9 cellular contexts compared by ENCODE assay signal in genomic region chr2:98768765-98769476, GRCh38. TPM values are rescaled to one million over a fixed set of nuclear protein-coding genes. Genes with fewer than 3 reads are reported as not detected.
DNase-seq lines count a peak whose midpoint lies in the region; ATAC-seq and TF ChIP-seq lines count a peak whose summit lies in the region.
"Had no signal": no experiment of that assay in that cellular context is flagged by ENCODE, and none has a peak within 500 bp of the region (broad histone marks: within the 10 kb centered on the region; RNA-seq: fewer than 3 reads in every experiment).

No MANE protein-coding gene starts in this region.

- no peaks in the 10 kb centered on the region for H3K27me3 Mint-ChIP-seq in activated CD4-positive, alpha-beta T cell treated with anti-CD3 and anti-CD28 coated beads, Interleukin-2, amount 10 ng/mL, durations not matched to agents 7 days and 5 days

- no peaks in the 10 kb centered on the region; the same call in 1 of the 2 replicates for H3K4me1 ChIP-seq in Panc1 (ENCODE audit: control insufficient read depth, insufficient read depth, low read length)
- peaks cover 16 to 84% (median 46%) of the 10 kb centered on the region in 6 donors for H3K4me1 ChIP-seq in spleen
- no peaks in the 10 kb centered on the region for H3K4me1 ChIP-seq in BE2C
- H3K4me1 ChIP-seq: psoas muscle had no signal

- H3K27ac Mint-ChIP-seq in activated CD4-positive, alpha-beta T cell treated with anti-CD3 and anti-CD28 coated beads, Interleukin-2, amount 10 ng/mL, durations not matched to agents 7 days and 5 days, result peak overlapping the region; percentile 71

- WGBS in spleen, 5 donors, result 58 to 71% (median 63%) methylated on average over 7 to 10 of the region's 10 CpGs

- H3K9me3 Mint-ChIP-seq in activated CD4-positive, alpha-beta T cell treated with anti-CD3 and anti-CD28 coated beads, Interleukin-2, amount 10 ng/mL, durations not matched to agents 7 days and 5 days, result no peaks in the 10 kb centered on the region

- no peak overlapping the region for H3K4me3 ChIP-seq in Panc1 (ENCODE audit: low read depth in 2 of 2, low read length in 2 of 2)
- H3K4me3 ChIP-seq in spleen, result no peak overlapping the region
- no peak overlapping the region for H3K4me3 ChIP-seq in BE2C (ENCODE audit: low read depth, low read length)
- H3K4me3 ChIP-seq: psoas muscle had no signal

- ATAC-seq in Panc1, result peak; percentile 32; the same call in 1 of the 2 replicates
- ATAC-seq in HG02588 (IDR thresholded peaks at IDR 0.05; ENCODE audit: unreplicated experiment), result no peak
- ATAC-seq: psoas muscle had no signal

- no peaks in the 10 kb centered on the region for H3K9me3 ChIP-seq in Panc1 (ENCODE audit: control insufficient read depth, insufficient read depth, low read depth, low read length)
- no peaks in the 10 kb centered on the region for H3K9me3 ChIP-seq in spleen
- no peaks in the 10 kb centered on the region for H3K9me3 ChIP-seq in BE2C
- H3K9me3 ChIP-seq: psoas muscle had no signal

- no peak for DNase-seq in activated CD4-positive, alpha-beta T cell treated with anti-CD3 and anti-CD28 coated beads, Interleukin-2, amount 10 ng/mL, durations not matched to agents 7 days and 5 days
- DNase-seq in activated CD4-positive, alpha-beta T cell treated with anti-CD3 and anti-CD28 coated beads for 1 hour, result no peak
- DNase-seq in Panc1 (ENCODE audit: low read depth, low spot score) (no peak), dermis blood vessel endothelial cell (peak; percentile 80), spleen (peak; percentile 67), BE2C (no peak)
- DNase-seq in stimulated activated CD4-positive, alpha-beta T cell treated with anti-CD3 and anti-CD28 coated beads, Interleukin-2, amount 100 ng/mL, for 24 hours, result no peak
- DNase-seq: psoas muscle had no signal

- BruUV-seq in Panc1 (replicated peaks; lab: Mats Ljungman, UMichigan), result no TSS peak

- no peak for TF ChIP-seq POLR2A in spleen (IDR thresholded peaks at IDR 0.05)

- CTCF ChIA-PET in activated CD4-positive, alpha-beta T cell treated with anti-CD3 and anti-CD28 coated beads, Interleukin-2, amount 10 ng/mL, durations not matched to agents 7 days and 5 days (lab: Charles Lee), result interaction anchor here (1.6 kb wide), 1 partner anchor 19 kb away, joined by 3 read pairs; no protein-coding TSS in a partner anchor
- CTCF ChIA-PET in Panc1 (lab: Charles Lee), result no interaction called here

- POLR2A ChIA-PET in activated CD4-positive, alpha-beta T cell treated with anti-CD3 and anti-CD28 coated beads, Interleukin-2, amount 10 ng/mL, durations not matched to agents 7 days and 5 days (lab: Charles Lee), result interaction anchor here (0.9 kb wide), 3 partner anchors 7 to 119 kb away, joined by 3 read pairs; no protein-coding TSS in a partner anchor
- POLR2A ChIA-PET in Panc1 (lab: Charles Lee), result no interaction called here

- H3K36me3 Mint-ChIP-seq in activated CD4-positive, alpha-beta T cell treated with anti-CD3 and anti-CD28 coated beads, Interleukin-2, amount 10 ng/mL, durations not matched to agents 7 days and 5 days (ENCODE audit: low read depth), result peaks cover 36% of the 10 kb centered on the region

- peaks cover 83% of the 10 kb centered on the region for H3K4me1 Mint-ChIP-seq in activated CD4-positive, alpha-beta T cell treated with anti-CD3 and anti-CD28 coated beads, Interleukin-2, amount 10 ng/mL, durations not matched to agents 7 days and 5 days

- H3K27ac ChIP-seq in Panc1 (ENCODE audit: low read length) (no peak overlapping the region), spleen (peak overlapping the region in 5 of 8 donors; percentile 21 to 86 (median 41))
- H3K27ac ChIP-seq: psoas muscle had no signal

- TF ChIP-seq CTCF in Panc1 (IDR thresholded peaks at IDR 0.05) (no peak), spleen (IDR thresholded peaks at IDR 0.05 in 8 of 11, conservative IDR thresholded peaks at IDR 0.05 in 3 of 11) (no peak), BE2C (IDR thresholded peaks at IDR 0.05; ENCODE audit: low read depth, low read length) (no peak)

- H3K36me3 ChIP-seq in Panc1 (ENCODE audit: control insufficient read depth, insufficient read depth, low read length) (no peaks in the 10 kb centered on the region), spleen (no peaks in the 10 kb centered on the region), BE2C (no peaks in the 10 kb centered on the region)

- in situ Hi-C loops in Panc1 (cut with HindIII; ENCODE audit: low pct_unique_long_range_greater_than_20kb, low sequenced_read_pairs), result no loop called here

- intact Hi-C loops in Panc1 (cut with micrococcal nuclease; ENCODE audit: unreplicated experiment), result no loop called here
- intact Hi-C loops in spleen (cut with DNase I; ENCODE audit: low total_unique reads), result no loop called here

- no peaks in the 10 kb centered on the region for H3K27me3 ChIP-seq in Panc1 (ENCODE audit: control insufficient read depth, insufficient read depth, low read length)
- H3K27me3 ChIP-seq in spleen (replicated peaks in 1 of 7), result no peaks in the 10 kb centered on the region
- H3K27me3 ChIP-seq in BE2C, result no peaks in the 10 kb centered on the region

- peak overlapping the region; percentile 33 for H3K4me3 Mint-ChIP-seq in activated CD4-positive, alpha-beta T cell treated with anti-CD3 and anti-CD28 coated beads, Interleukin-2, amount 10 ng/mL, durations not matched to agents 7 days and 5 days

RNA-seq across cellular contexts. Expression of gene MGAT4A, which starts 38.0 kb away (rescaled TPM):
- 100 to 1,000 TPM in 1 of 2 experiments, 10 to 100 TPM in 1; 93.9 to 109 TPM for total RNA-seq in activated CD4-positive, alpha-beta T cell treated with anti-CD3 and anti-CD28 coated beads, Interleukin-2, amount 10 ng/mL, durations not matched to agents 7 days and 5 days
- total RNA-seq in Panc1 (2021; ENCODE audit: unreplicated experiment) (4.4 TPM), dermis blood vessel endothelial cell (58.0 and 89.5 TPM in 2 replicates), spleen (10 to 100 TPM; 30.4 to 45.9 (median 33.9) TPM)
- 1.2 TPM for polyA plus RNA-seq in Panc1 (2012; ENCODE audit: insufficient read length)
- polyA plus RNA-seq in spleen, result 10 to 100 TPM in 1 of 3 donors, 1 to 10 TPM in 2; 5.7 to 10.7 (median 6.2) TPM
- 0.06 TPM for polyA plus RNA-seq in BE2C (2012; ENCODE audit: insufficient read depth, insufficient read length, low read depth)

Comparison
In these comparisons a context has a peak if more than half of its experiments do, and no peak if none do; other contexts are left out.
1. DNase-seq: peak in dermis blood vessel endothelial cell (single experiment) and spleen (single experiment); none in activated CD4-positive, alpha-beta T cell treated with anti-CD3 and anti-CD28 coated beads, Interleukin-2, amount 10 ng/mL, durations not matched to agents 7 days and 5 days (single experiment), activated CD4-positive, alpha-beta T cell treated with anti-CD3 and anti-CD28 coated beads for 1 hour (single experiment), Panc1 (single experiment), stimulated activated CD4-positive, alpha-beta T cell treated with anti-CD3 and anti-CD28 coated beads, Interleukin-2, amount 100 ng/mL, for 24 hours (0 of 2) and BE2C (single experiment).